In genomic region chr3:192858849-192859585, GRCh38 we compare ENCODE assay signal across 18 cellular contexts. TPM values are rescaled to one million over a fixed set of nuclear protein-coding genes. Genes with fewer than 3 reads are reported as not detected.
DNase-seq lines count a peak whose midpoint lies in the region; ATAC-seq, FAIRE-seq and TF ChIP-seq lines count a peak whose summit lies in the region.
"Had no signal": no experiment of that assay in that cellular context is flagged by ENCODE, and none has a peak within 500 bp of the region (broad histone marks: within the 10 kb centered on the region; RNA-seq: fewer than 3 reads in every experiment).

No MANE protein-coding gene starts in this region.

- no peaks in the 10 kb centered on the region for H3K9me3 ChIP-seq in IMR-90 (ENCODE audit: control insufficient read depth, insufficient read depth, low read length)
- H3K9me3 ChIP-seq in endothelial cell of umbilical vein (replicated peaks; ENCODE audit: control insufficient read depth, insufficient read depth, low read length) = no peaks in the 10 kb centered on the region

- H3K79me2 ChIP-seq in endothelial cell of umbilical vein (ENCODE audit: control insufficient read depth, insufficient read depth, low read length) = no peaks in the 10 kb centered on the region

- H4K5ac ChIP-seq in IMR-90 (ENCODE audit: low read depth, low read length) = peak overlapping the region; percentile 3; the same call in 1 of the 2 replicates

- DNase-seq in GM12891 (ENCODE audit: insufficient read length, low spot score) (no peak), IMR-90 (no peak), endothelial cell of umbilical vein (ENCODE audit: low read depth, low spot score) (peak; percentile 64), nephron progenitor cell (no peak), COLO829 (ENCODE audit: low spot score) (no peak)
- DNase-seq in activated CD4-positive, alpha-beta T cell treated with anti-CD3 and anti-CD28 coated beads, Interleukin-2, amount 50 U/mL, for 1 hour = no peak
- DNase-seq: COR-L47, MV-4-11, NCI-H1436 treated with DMSO at 0.1 percent for 48 hours, NCI-H2029 treated with DMSO at 0.1 percent for 48 hours, NCI-H2171 treated with DMSO at 0.1 percent for 48 hours, NCI-H446 treated with DMSO at 0.1 percent for 48 hours, OCI-M1 had no signal

- no peaks in the 10 kb centered on the region for H3K4me1 Mint-ChIP-seq in nephron progenitor cell

- H2AK9ac ChIP-seq in IMR-90 (replicated peaks; ENCODE audit: low read depth, low read length, poor library complexity) = no peak overlapping the region

- H3K27me3 ChIP-seq in IMR-90 (ENCODE audit: control insufficient read depth, insufficient read depth, low read length) = no peaks in the 10 kb centered on the region
- no peaks in the 10 kb centered on the region for H3K27me3 ChIP-seq in endothelial cell of umbilical vein (ENCODE audit: control insufficient read depth in 2 of 2, insufficient read depth in 2 of 2, low read length in 2 of 2)

- H3K4me3 Mint-ChIP-seq in nephron progenitor cell = no peak overlapping the region
- H3K4me3 Mint-ChIP-seq: IgD-negative memory B cell had no signal

- TF ChIP-seq POLR2A in GM12891 (IDR thresholded peaks at IDR 0.05; ENCODE audit: low read depth, low read length) = no peak
- no peak for TF ChIP-seq POLR2A in IMR-90 (IDR thresholded peaks at IDR 0.05; ENCODE audit: low read depth, low read length)
- TF ChIP-seq POLR2A in endothelial cell of umbilical vein (IDR thresholded peaks at IDR 0.05; ENCODE audit: low read depth, low read length) = no peak

- peak overlapping the region; percentile 57 for H3K27ac Mint-ChIP-seq in nephron progenitor cell
- H3K27ac Mint-ChIP-seq: IgD-negative memory B cell had no signal

- H3K18ac ChIP-seq in IMR-90 (ENCODE audit: low read depth, low read length) = no peak overlapping the region

- H3K79me1 ChIP-seq in IMR-90 (ENCODE audit: low read depth in 1 of 2, low read length in 2 of 2) = peaks cover 57 to 61% of the 10 kb centered on the region in 2 experiments

- dilution Hi-C loops in IMR-90 (cut with HindIII; ENCODE audit: low sequenced_read_pairs, unreplicated experiment) (no loop called here), endothelial cell of umbilical vein (cut with MboI; ENCODE audit: extremely low pct_ligation_motif_present, low sequenced_read_pairs) (no loop called here)

- H3K27ac ChIP-seq in IMR-90 (ENCODE audit: insufficient read depth, low read length) (no peak overlapping the region), endothelial cell of umbilical vein (ENCODE audit: insufficient read depth, low read depth, low read length) (no peak overlapping the region)
- H3K27ac ChIP-seq: C4-2B had no signal

- TF ChIP-seq CTCF in IMR-90 (conservative IDR thresholded peaks at IDR 0.05; ENCODE audit: low read depth, low read length) (no peak), endothelial cell of umbilical vein (IDR thresholded peaks at IDR 0.05; ENCODE audit: extremely low read depth in 1 of 2, insufficient read depth in 1 of 2, low read depth in 1 of 2, low read length in 2 of 2) (no peak), nephron progenitor cell (IDR thresholded peaks at IDR 0.05) (no peak)

- POLR2A ChIA-PET in IMR-90 (lab: Charles Lee; ENCODE audit: unreplicated experiment) = no interaction called here
- POLR2A ChIA-PET in endothelial cell of umbilical vein (lab: Charles Lee) = no interaction called here

- ATAC-seq in IMR-90 (ENCODE audit: low read depth) = peak; percentile 27; the same call in 1 of the 2 replicates
- no peak for ATAC-seq in HG03280 (IDR thresholded peaks at IDR 0.05; ENCODE audit: unreplicated experiment)

- BruUV-seq in IMR-90 (replicated peaks; lab: Mats Ljungman, UMichigan) (no TSS peak), endothelial cell of umbilical vein (replicated peaks; lab: Mats Ljungman, UMichigan) (no TSS peak)

- no peaks in the 10 kb centered on the region for H3K27me3 Mint-ChIP-seq in nephron progenitor cell (ENCODE audit: low read depth, poor library complexity)
- H3K27me3 Mint-ChIP-seq: IgD-negative memory B cell had no signal

- H2BK5ac ChIP-seq in IMR-90 (ENCODE audit: low read depth, low read length, poor library complexity, severe bottlenecking) = no peak overlapping the region

- H3K56ac ChIP-seq in IMR-90 (ENCODE audit: extremely low read depth, insufficient read depth, low read length) = no peak overlapping the region

- no peak overlapping the region for H2BK120ac ChIP-seq in IMR-90 (ENCODE audit: low read depth, low read length)

- H2BK20ac ChIP-seq in IMR-90 (ENCODE audit: low read depth, low read length) = no peak overlapping the region

- H3K9me1 ChIP-seq in IMR-90 (ENCODE audit: insufficient read depth, low read length) = no peaks in the 10 kb centered on the region; the same call in 1 of the 2 replicates
- H3K9me1 ChIP-seq in endothelial cell of umbilical vein (replicated peaks; ENCODE audit: control insufficient read depth, extremely low read depth, insufficient read depth, low read length) = no peaks in the 10 kb centered on the region

- H2AK5ac ChIP-seq in IMR-90 (ENCODE audit: low read depth, low read length) = no peak overlapping the region

- CTCF ChIA-PET in IMR-90 (lab: Yijun Ruan, JAX) (no interaction called here), endothelial cell of umbilical vein (lab: Charles Lee) (no interaction called here)

- H3K4me2 ChIP-seq in IMR-90 (ENCODE audit: low read depth, low read length) (no peak overlapping the region), endothelial cell of umbilical vein (ENCODE audit: insufficient read depth, low read length) (peak overlapping the region; percentile 22)

- WGBS in IMR-90 (ENCODE audit: extremely low coverage in 2 of 2, insufficient read length in 1 of 2), 2 experiments = no CpG with 5 or more reads among the region's 9 CpGs

- peaks cover 17% of the 10 kb centered on the region for H3K36me3 Mint-ChIP-seq in nephron progenitor cell (ENCODE audit: low read depth)
- H3K36me3 Mint-ChIP-seq: IgD-negative memory B cell had no signal

- H3K14ac ChIP-seq in IMR-90 (replicated peaks; ENCODE audit: low read depth, low read length) = no peak overlapping the region

- H4K8ac ChIP-seq in IMR-90 (ENCODE audit: low read depth in 2 of 2, low read length in 2 of 2) = no peak overlapping the region

- H3K4me1 ChIP-seq in IMR-90 (ENCODE audit: control insufficient read depth, insufficient read depth, low read length) = peaks cover 6% of the 10 kb centered on the region
- H3K4me1 ChIP-seq in endothelial cell of umbilical vein (ENCODE audit: control insufficient read depth, extremely low read depth, insufficient read depth, low read length) = peaks cover 8% of the 10 kb centered on the region

- in situ Hi-C loops in IMR-90 (cut with MboI; ENCODE audit: low sequenced_read_pairs) = no loop called here

- no peak overlapping the region for H3K23ac ChIP-seq in IMR-90 (ENCODE audit: low read depth, low read length)

- TF ChIP-seq RAD21 in IMR-90 (IDR thresholded peaks at IDR 0.05; ENCODE audit: low read length) = no peak

- no peak overlapping the region for H3K9ac ChIP-seq in IMR-90 (ENCODE audit: low read depth, low read length)
- H3K9ac ChIP-seq in endothelial cell of umbilical vein (replicated peaks; ENCODE audit: extremely low read depth, insufficient read depth, low read length) = no peak overlapping the region

- H4K91ac ChIP-seq in IMR-90 (ENCODE audit: insufficient read depth, low read depth, low read length) = no peak overlapping the region

- no peak overlapping the region for H3K4ac ChIP-seq in IMR-90 (ENCODE audit: low read depth, low read length)

- peaks cover 14% of the 10 kb centered on the region for H4K20me1 ChIP-seq in IMR-90 (ENCODE audit: insufficient read depth, low read length)
- no peaks in the 10 kb centered on the region for H4K20me1 ChIP-seq in endothelial cell of umbilical vein (replicated peaks; ENCODE audit: control insufficient read depth, extremely low read depth, insufficient read depth, low read length)

- FAIRE-seq in GM12891 (lab: Jason Lieb, UNC) = peak; percentile 48
- no peak for FAIRE-seq in endothelial cell of umbilical vein (lab: Jason Lieb, UNC)
- FAIRE-seq: GM19239, H54 had no signal

- H2AFZ ChIP-seq in IMR-90 (replicated peaks; ENCODE audit: low read length, poor library complexity) (no peak overlapping the region), endothelial cell of umbilical vein (ENCODE audit: low read depth, low read length) (no peak overlapping the region)

- H3K36me3 ChIP-seq in IMR-90 (ENCODE audit: control insufficient read depth, insufficient read depth, low read length) (no peaks in the 10 kb centered on the region), endothelial cell of umbilical vein (ENCODE audit: control insufficient read depth in 2 of 2, extremely low read depth in 1 of 2, insufficient read depth in 2 of 2, low read length in 2 of 2) (no peaks in the 10 kb centered on the region)

- peaks cover 18% of the 10 kb centered on the region for H3K9me3 Mint-ChIP-seq in nephron progenitor cell

- H3K4me3 ChIP-seq in IMR-90 (ENCODE audit: insufficient read depth, low read depth, low read length) (no peak overlapping the region), endothelial cell of umbilical vein (replicated peaks in 1 of 3; ENCODE audit: insufficient read depth in 1 of 3, low read depth in 1 of 3, low read length in 3 of 3) (no peak overlapping the region)

- intact Hi-C loops in IMR-90 (cut with micrococcal nuclease) (no loop called here), endothelial cell of umbilical vein (cut with micrococcal nuclease) (no loop called here)

- no peak overlapping the region for H2BK15ac ChIP-seq in IMR-90 (ENCODE audit: low read depth, low read length)

TF ChIP-seq in GM12891, 5 proteins besides CTCF, POLR2A, EP300 and RAD21 (continues in another document):
- TF ChIP-seq TAF1 (IDR thresholded peaks at IDR 0.05; ENCODE audit: low read depth, low read length) = no peak

TF ChIP-seq in IMR-90, 13 proteins besides CTCF, POLR2A, EP300 and RAD21:
- no peak for TF ChIP-seq RCOR1 (IDR thresholded peaks at IDR 0.05; ENCODE audit: insufficient replicate concordance, low read length)

TF ChIP-seq in endothelial cell of umbilical vein, 7 proteins besides CTCF, POLR2A, EP300 and RAD21 (continues in another document):
- TF ChIP-seq GATA2 (IDR thresholded peaks at IDR 0.05; ENCODE audit: insufficient read depth, insufficient read length, low read depth, low read length) = no peak
- TF ChIP-seq POLR2AphosphoS5 (IDR thresholded peaks at IDR 0.05; ENCODE audit: insufficient read depth, low read depth, low read length) = no peak

RNA-seq across cellular contexts. Expression of gene MB21D2, which starts 58.6 kb away (rescaled TPM):
- 11.9 TPM for polyA plus RNA-seq in GM12891 (2012; ENCODE audit: low read depth, missing spikeins)
- 44.8 and 46.4 TPM in 2 replicates for total RNA-seq in IMR-90 (2012; rRNA removed)
- polyA plus RNA-seq in IMR-90 (2012; rRNA removed) = 13.6 and 14.6 TPM in 2 replicates
- polyA plus RNA-seq in IMR-90 (2012; cell fraction: cytosol; rRNA removed) = 8.7 and 9.0 TPM in 2 replicates
- 7.6 and 8.1 TPM in 2 replicates for polyA plus RNA-seq in IMR-90 (2012; cell fraction: nucleus; rRNA removed; ENCODE audit: low replicate concordance)
- total RNA-seq in endothelial cell of umbilical vein = 7.2 and 7.4 TPM in 2 replicates
- 6.7 TPM in 2 replicates for polyA plus RNA-seq in endothelial cell of umbilical vein
- 6.0 and 6.2 TPM in 2 replicates for polyA plus RNA-seq in endothelial cell of umbilical vein (2011; cell fraction: cytosol; rRNA removed)
- polyA plus RNA-seq in endothelial cell of umbilical vein (2011; cell fraction: nucleus; rRNA removed) = 5.4 and 5.7 TPM in 2 replicates
- 5.0 and 7.3 TPM in 2 replicates for polyA plus RNA-seq in endothelial cell of umbilical vein (2012)
- polyA minus RNA-seq in endothelial cell of umbilical vein = 14.9 and 15.9 TPM in 2 replicates
- polyA minus RNA-seq in endothelial cell of umbilical vein (2011; cell fraction: cytosol; rRNA and poly(A)+ RNA removed) = 2.9 TPM
- 9.6 and 10.3 TPM in 2 replicates for polyA minus RNA-seq in endothelial cell of umbilical vein (2011; cell fraction: nucleus; rRNA and poly(A)+ RNA removed)
- polyA plus RNA-seq: IgD-negative memory B cell had no signal
